16 cellular contexts compared by ENCODE assay signal in the genomic region with DNA sequence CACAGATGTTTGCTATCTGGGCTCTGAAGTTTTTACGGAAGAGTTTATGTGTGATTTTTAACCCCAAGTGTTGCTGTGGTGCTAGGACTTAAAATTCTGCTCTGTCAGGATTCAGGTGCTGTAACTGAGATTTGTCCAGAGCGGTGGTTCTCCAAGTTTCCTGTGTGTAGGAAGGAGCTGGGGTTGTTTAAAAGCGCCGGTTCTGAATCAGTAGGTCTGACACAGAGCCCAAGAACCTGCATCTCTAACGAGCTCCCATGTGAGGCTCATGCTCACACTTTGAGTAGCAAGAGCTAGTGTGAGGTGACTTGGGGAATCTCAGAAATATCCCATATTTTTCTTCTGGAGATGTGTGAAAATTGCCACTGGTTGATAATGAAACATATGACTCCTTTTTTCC.
DNase-seq lines count a peak whose midpoint lies in the region; ATAC-seq and TF ChIP-seq lines count a peak whose summit lies in the region.
"Had no signal": no experiment of that assay in that cellular context is flagged by ENCODE, and none has a peak within 500 bp of the region (broad histone marks: within the 10 kb centered on the region; RNA-seq: fewer than 3 reads in every experiment).

No MANE protein-coding gene starts in this region.

- peak overlapping the region; percentile 95 for H3K27ac Mint-ChIP-seq in activated CD8-positive, alpha-beta T cell treated with anti-CD3 and anti-CD28 coated beads for 36 hours
- no peak overlapping the region for H3K27ac Mint-ChIP-seq in activated CD8-positive, alpha-beta T cell treated with anti-CD3 and anti-CD28 coated beads, Interleukin-2, amount 10 ng/mL, durations not matched to agents 7 days and 5 days
- H3K27ac Mint-ChIP-seq: type B pancreatic cell had no signal

- no peak overlapping the region for H2AFZ ChIP-seq in smooth muscle cell (ENCODE audit: low read depth)

- H3F3A ChIP-seq in smooth muscle cell (ENCODE audit: low read depth): no peaks in the 10 kb centered on the region

- no peaks in the 10 kb centered on the region for H4K20me1 ChIP-seq in smooth muscle cell (ENCODE audit: low read depth)

- peaks cover 28% of the 10 kb centered on the region for H3K4me1 Mint-ChIP-seq in activated CD8-positive, alpha-beta T cell treated with anti-CD3 and anti-CD28 coated beads for 36 hours (ENCODE audit: low read depth)
- H3K4me1 Mint-ChIP-seq in activated CD8-positive, alpha-beta T cell treated with anti-CD3 and anti-CD28 coated beads, Interleukin-2, amount 10 ng/mL, durations not matched to agents 7 days and 5 days (ENCODE audit: low read depth): peaks cover 17% of the 10 kb centered on the region

- POLR2A ChIA-PET in activated CD8-positive, alpha-beta T cell treated with anti-CD3 and anti-CD28 coated beads for 36 hours (lab: Charles Lee): no interaction called here
- POLR2A ChIA-PET in activated CD8-positive, alpha-beta T cell treated with anti-CD3 and anti-CD28 coated beads, Interleukin-2, amount 10 ng/mL, durations not matched to agents 7 days and 5 days (lab: Charles Lee): interaction anchor here (1.0 kb wide), 1 partner anchor 14 kb away, joined by 3 read pairs; no protein-coding TSS in a partner anchor

- H3K27ac ChIP-seq in smooth muscle cell (ENCODE audit: low read depth): peak overlapping the region; percentile 77
- H3K27ac ChIP-seq: HL-60, neutrophil, spleen had no signal

- H3K27me3 ChIP-seq in smooth muscle cell (ENCODE audit: low read depth): no peaks in the 10 kb centered on the region
- H3K27me3 ChIP-seq: neutrophil, spleen had no signal

- H3K4me2 ChIP-seq in smooth muscle cell: peak overlapping the region; percentile 49

- WGBS in smooth muscle cell (ENCODE audit: low lambda C conversion rate): 49% methylated on average over 5 of the region's 5 CpGs

- no peaks in the 10 kb centered on the region for H3K36me3 ChIP-seq in smooth muscle cell (ENCODE audit: low read depth)
- H3K36me3 ChIP-seq: neutrophil, spleen had no signal

- H3K27me3 Mint-ChIP-seq in activated CD8-positive, alpha-beta T cell treated with anti-CD3 and anti-CD28 coated beads for 36 hours: no peaks in the 10 kb centered on the region
- H3K27me3 Mint-ChIP-seq in activated CD8-positive, alpha-beta T cell treated with anti-CD3 and anti-CD28 coated beads, Interleukin-2, amount 10 ng/mL, durations not matched to agents 7 days and 5 days (ENCODE audit: low read depth): no peaks in the 10 kb centered on the region
- H3K27me3 Mint-ChIP-seq: type B pancreatic cell had no signal

- no peak for TF ChIP-seq CTCF in activated CD8-positive, alpha-beta T cell treated with anti-CD3 and anti-CD28 coated beads for 36 hours (IDR thresholded peaks at IDR 0.05)
- TF ChIP-seq CTCF in smooth muscle cell (IDR thresholded peaks at IDR 0.05; ENCODE audit: borderline replicate concordance, insufficient read depth, poor library complexity, severe bottlenecking): no peak

- H3K9me3 Mint-ChIP-seq in activated CD8-positive, alpha-beta T cell treated with anti-CD3 and anti-CD28 coated beads for 36 hours: peaks cover 10% of the 10 kb centered on the region
- peaks cover 10% of the 10 kb centered on the region for H3K9me3 Mint-ChIP-seq in activated CD8-positive, alpha-beta T cell treated with anti-CD3 and anti-CD28 coated beads, Interleukin-2, amount 10 ng/mL, durations not matched to agents 7 days and 5 days (ENCODE audit: insufficient read depth)

- H3K4me1 ChIP-seq in smooth muscle cell (ENCODE audit: low read depth): no peaks in the 10 kb centered on the region
- H3K4me1 ChIP-seq: spleen had no signal

- H3K9me3 ChIP-seq in smooth muscle cell (replicated peaks; ENCODE audit: low read depth): no peaks in the 10 kb centered on the region
- H3K9me3 ChIP-seq: neutrophil had no signal

- CTCF ChIA-PET in activated CD8-positive, alpha-beta T cell treated with anti-CD3 and anti-CD28 coated beads for 36 hours (lab: Charles Lee): interaction anchor here (1.3 kb wide), 1 partner anchor 18 kb away, joined by 3 read pairs; no protein-coding TSS in a partner anchor
- CTCF ChIA-PET in activated CD8-positive, alpha-beta T cell treated with anti-CD3 and anti-CD28 coated beads, Interleukin-2, amount 10 ng/mL, durations not matched to agents 7 days and 5 days (lab: Charles Lee): interaction anchor here (0.8 to 1.1 kb wide), 2 partner anchors 11 to 13 kb away, joined by 3 to 5 read pairs; no protein-coding TSS in a partner anchor

- ATAC-seq in activated CD8-positive, alpha-beta T cell treated with anti-CD3 and anti-CD28 coated beads for 36 hours: peak; percentile 31
- no peak for ATAC-seq in activated CD8-positive, alpha-beta T cell treated with anti-CD3 and anti-CD28 coated beads, Interleukin-2, amount 10 ng/mL, durations not matched to agents 7 days and 5 days
- no peak for ATAC-seq in HG03354 (IDR thresholded peaks at IDR 0.05; ENCODE audit: poor library complexity, severe bottlenecking, unreplicated experiment)

- peak; percentile 6 for DNase-seq in activated CD8-positive, alpha-beta T cell treated with anti-CD3 and anti-CD28 coated beads for 36 hours
- DNase-seq in activated CD8-positive, alpha-beta T cell treated with anti-CD3 and anti-CD28 coated beads, Interleukin-2, amount 10 ng/mL, durations not matched to agents 7 days and 5 days: no peak
- DNase-seq in M059J (ENCODE audit: low read depth) (peak; percentile 55), astrocyte of the hippocampus (ENCODE audit: low read depth, low spot score) (peak; percentile 24), smooth muscle cell (lab: John Stamatoyannopoulos, UW; ENCODE audit: unreplicated experiment) (no peak), superior temporal gyrus (ENCODE audit: extremely low spot score) (no peak)
- no peak for DNase-seq in stimulated activated naive CD4-positive, alpha-beta T cell (lab: John Stamatoyannopoulos, UW)
- DNase-seq: activated CD4-positive, alpha-beta T cell treated with anti-CD3 and anti-CD28 coated beads for 1 hour; DMS79; MM.1S; NCI-H345; spleen had no signal

- intact Hi-C loops in activated CD8-positive, alpha-beta T cell treated with anti-CD3 and anti-CD28 coated beads for 36 hours (cut with micrococcal nuclease): no loop called here

- H3K4me3 Mint-ChIP-seq in activated CD8-positive, alpha-beta T cell treated with anti-CD3 and anti-CD28 coated beads for 36 hours: no peak overlapping the region
- no peak overlapping the region for H3K4me3 Mint-ChIP-seq in activated CD8-positive, alpha-beta T cell treated with anti-CD3 and anti-CD28 coated beads, Interleukin-2, amount 10 ng/mL, durations not matched to agents 7 days and 5 days
- H3K4me3 Mint-ChIP-seq: type B pancreatic cell had no signal

- peak overlapping the region; percentile 45 for H3K9ac ChIP-seq in smooth muscle cell (ENCODE audit: low read depth)

- no peak overlapping the region for H3K4me3 ChIP-seq in smooth muscle cell
- H3K4me3 ChIP-seq: spleen had no signal

- no peaks in the 10 kb centered on the region for H3K79me2 ChIP-seq in smooth muscle cell (ENCODE audit: low read depth)

- H3K36me3 Mint-ChIP-seq in activated CD8-positive, alpha-beta T cell treated with anti-CD3 and anti-CD28 coated beads for 36 hours (ENCODE audit: low read depth): peaks cover 11% of the 10 kb centered on the region
- H3K36me3 Mint-ChIP-seq in activated CD8-positive, alpha-beta T cell treated with anti-CD3 and anti-CD28 coated beads, Interleukin-2, amount 10 ng/mL, durations not matched to agents 7 days and 5 days (ENCODE audit: low read depth): peaks cover 2% of the 10 kb centered on the region

Comparison
In these comparisons a context has a peak if more than half of its experiments do, and no peak if none do; other contexts are left out.
1. DNase-seq: peak in activated CD8-positive, alpha-beta T cell treated with anti-CD3 and anti-CD28 coated beads for 36 hours (single experiment), M059J (single experiment) and astrocyte of the hippocampus (single experiment); none in activated CD8-positive, alpha-beta T cell treated with anti-CD3 and anti-CD28 coated beads, Interleukin-2, amount 10 ng/mL, durations not matched to agents 7 days and 5 days (single experiment), smooth muscle cell (single experiment), superior temporal gyrus (single experiment) and stimulated activated naive CD4-positive, alpha-beta T cell (0 of 6).